Comparison of ENCODE assay signal across 1 cellular context in the genomic region with DNA sequence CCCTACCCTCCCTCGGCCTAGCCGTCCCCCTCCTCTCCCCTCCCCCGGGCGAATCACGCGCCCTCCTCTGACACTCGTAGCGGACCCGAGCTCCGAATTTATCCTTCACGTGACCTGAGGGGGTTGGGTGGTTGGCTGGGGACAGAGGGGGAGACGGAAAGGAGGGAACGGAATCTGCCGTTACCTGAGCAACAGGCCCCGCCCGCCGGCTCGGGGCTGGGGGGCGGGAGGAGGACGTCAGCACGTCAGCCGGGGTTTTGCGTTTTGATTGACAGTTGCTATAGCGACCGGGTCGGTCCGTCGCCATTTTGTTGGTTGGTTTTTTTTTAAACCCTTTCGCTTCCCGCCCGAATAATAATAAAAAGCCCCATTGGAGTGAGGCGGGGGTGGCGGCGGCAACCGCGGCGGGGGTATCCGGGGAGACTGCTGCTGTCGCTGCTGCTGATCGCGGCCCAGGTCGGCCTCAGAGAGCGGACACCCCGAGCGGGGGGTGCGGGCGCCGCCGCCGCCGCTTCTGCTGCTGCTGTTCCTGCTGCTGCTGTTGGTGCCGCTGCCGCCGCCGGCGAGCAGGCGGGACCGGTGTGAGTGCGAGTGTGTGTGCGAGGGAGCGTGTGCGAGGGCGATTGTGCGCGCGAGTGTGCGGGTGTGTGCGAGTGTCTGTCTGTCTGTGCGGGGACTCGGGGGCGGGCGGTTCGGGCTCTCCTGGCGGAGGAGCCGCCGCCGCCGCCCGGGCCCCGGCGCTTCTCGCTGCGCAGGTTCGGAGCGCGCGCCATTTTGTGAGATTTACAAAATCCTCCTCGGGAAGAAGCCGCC.
A peak's percentile ranks its signal among the peaks of the same experiment; 100 is the strongest.
TF ChIP-seq lines count a peak whose summit lies in the region.

Gene DYRK1A, plus strand, starts transcription at position 286 of the 813 bp plus-strand sequence. CDS start 53,602 bp downstream, outside the sequence.

TF ChIP-seq in GM12878, 131 proteins besides CTCF, POLR2A, EP300 and RAD21 (continued from another document):
- TF ChIP-seq REST (IDR thresholded peaks at IDR 0.05; ENCODE audit: low read depth, low read length), result no peak
- no peak for TF ChIP-seq SMC3 (IDR thresholded peaks at IDR 0.05; ENCODE audit: borderline replicate concordance, low read length)
- no peak for TF ChIP-seq HDAC2 (IDR thresholded peaks at IDR 0.05)
- peak; percentile 86 for TF ChIP-seq POLR2AphosphoS5 (IDR thresholded peaks at IDR 0.05; ENCODE audit: low read length)
- peak; percentile 98 for TF ChIP-seq PKNOX1 (IDR thresholded peaks at IDR 0.05)
- TF ChIP-seq CHD4 (IDR thresholded peaks at IDR 0.05), result no peak
- peak; percentile 94 for TF ChIP-seq BHLHE40 (IDR thresholded peaks at IDR 0.05; ENCODE audit: borderline replicate concordance in 1 of 2, low read depth in 2 of 2, low read length in 1 of 2)
- peak in 1 of 2 experiments; percentile 76; a peak in 2 of 3 replicates for TF ChIP-seq EGR1 (IDR thresholded peaks at IDR 0.05; ENCODE audit: borderline replicate concordance in 1 of 2, low read depth in 2 of 2, low read length in 2 of 2)
- peak; percentile 61; the same call in 1 of the 2 replicates for TF ChIP-seq LARP7 (IDR thresholded peaks at IDR 0.05)
- TF ChIP-seq TCF7 (IDR thresholded peaks at IDR 0.05; ENCODE audit: borderline replicate concordance), result no peak
- TF ChIP-seq, protein P1, sequence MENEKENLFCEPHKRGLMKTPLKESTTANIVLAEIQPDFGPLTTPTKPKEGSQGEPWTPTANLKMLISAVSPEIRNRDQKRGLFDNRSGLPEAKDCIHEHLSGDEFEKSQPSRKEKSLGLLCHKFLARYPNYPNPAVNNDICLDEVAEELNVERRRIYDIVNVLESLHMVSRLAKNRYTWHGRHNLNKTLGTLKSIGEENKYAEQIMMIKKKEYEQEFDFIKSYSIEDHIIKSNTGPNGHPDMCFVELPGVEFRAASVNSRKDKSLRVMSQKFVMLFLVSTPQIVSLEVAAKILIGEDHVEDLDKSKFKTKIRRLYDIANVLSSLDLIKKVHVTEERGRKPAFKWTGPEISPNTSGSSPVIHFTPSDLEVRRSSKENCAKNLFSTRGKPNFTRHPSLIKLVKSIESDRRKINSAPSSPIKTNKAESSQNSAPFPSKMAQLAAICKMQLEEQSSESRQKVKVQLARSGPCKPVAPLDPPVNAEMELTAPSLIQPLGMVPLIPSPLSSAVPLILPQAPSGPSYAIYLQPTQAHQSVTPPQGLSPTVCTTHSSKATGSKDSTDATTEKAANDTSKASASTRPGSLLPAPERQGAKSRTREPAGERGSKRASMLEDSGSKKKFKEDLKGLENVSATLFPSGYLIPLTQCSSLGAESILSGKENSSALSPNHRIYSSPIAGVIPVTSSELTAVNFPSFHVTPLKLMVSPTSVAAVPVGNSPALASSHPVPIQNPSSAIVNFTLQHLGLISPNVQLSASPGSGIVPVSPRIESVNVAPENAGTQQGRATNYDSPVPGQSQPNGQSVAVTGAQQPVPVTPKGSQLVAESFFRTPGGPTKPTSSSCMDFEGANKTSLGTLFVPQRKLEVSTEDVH (IDR thresholded peaks at IDR 0.05; ENCODE audit: low read depth, partially characterized antibody), result no peak
- TF ChIP-seq TCF12 (IDR thresholded peaks at IDR 0.05; ENCODE audit: low read depth, low read length), result 0 out of 2 replicates have a peak, but pooled peaks have one; percentile 8
- peak; percentile 70 for TF ChIP-seq MEF2B (IDR thresholded peaks at IDR 0.05; ENCODE audit: partially characterized antibody, poor library complexity, severe bottlenecking)
- TF ChIP-seq RBBP5 (conservative IDR thresholded peaks at IDR 0.05), result 0 out of 2 replicates have a peak, but pooled peaks have one; percentile 45
- TF ChIP-seq BMI1 (IDR thresholded peaks at IDR 0.05; ENCODE audit: borderline replicate concordance), result peak; percentile 99
- peak; percentile 77; the same call in 1 of the 2 replicates for TF ChIP-seq DPF2 (IDR thresholded peaks at IDR 0.05)
- 0 out of 2 replicates have a peak, but pooled peaks have one; percentile 24 for TF ChIP-seq SMARCA5 (IDR thresholded peaks at IDR 0.05)
- 0 out of 2 replicates have a peak, but pooled peaks have one; percentile 67 for TF ChIP-seq MLLT1 (IDR thresholded peaks at IDR 0.05)
- 0 out of 2 replicates have a peak, but pooled peaks have one; percentile 18 for TF ChIP-seq SMAD5 (IDR thresholded peaks at IDR 0.05; ENCODE audit: low read depth)
- no peak for TF ChIP-seq PML (IDR thresholded peaks at IDR 0.05; ENCODE audit: low read length)
- TF ChIP-seq RB1 (IDR thresholded peaks at IDR 0.05; ENCODE audit: borderline replicate concordance), result peak; percentile 51; the same call in 1 of the 2 replicates
- peak; percentile 36 for TF ChIP-seq HCFC1 (IDR thresholded peaks at IDR 0.05; ENCODE audit: low read length)
- TF ChIP-seq USF2 (IDR thresholded peaks at IDR 0.05; ENCODE audit: borderline replicate concordance, low read depth, low read length), result peak; percentile 93
- peak; percentile 17 for TF ChIP-seq SIX5 (IDR thresholded peaks at IDR 0.05; ENCODE audit: low read depth, low read length, severe bottlenecking)
- TF ChIP-seq RUNX3 (IDR thresholded peaks at IDR 0.05; ENCODE audit: low read length), result peak; percentile 54; the same call in 1 of the 2 replicates
- TF ChIP-seq, protein P2, sequence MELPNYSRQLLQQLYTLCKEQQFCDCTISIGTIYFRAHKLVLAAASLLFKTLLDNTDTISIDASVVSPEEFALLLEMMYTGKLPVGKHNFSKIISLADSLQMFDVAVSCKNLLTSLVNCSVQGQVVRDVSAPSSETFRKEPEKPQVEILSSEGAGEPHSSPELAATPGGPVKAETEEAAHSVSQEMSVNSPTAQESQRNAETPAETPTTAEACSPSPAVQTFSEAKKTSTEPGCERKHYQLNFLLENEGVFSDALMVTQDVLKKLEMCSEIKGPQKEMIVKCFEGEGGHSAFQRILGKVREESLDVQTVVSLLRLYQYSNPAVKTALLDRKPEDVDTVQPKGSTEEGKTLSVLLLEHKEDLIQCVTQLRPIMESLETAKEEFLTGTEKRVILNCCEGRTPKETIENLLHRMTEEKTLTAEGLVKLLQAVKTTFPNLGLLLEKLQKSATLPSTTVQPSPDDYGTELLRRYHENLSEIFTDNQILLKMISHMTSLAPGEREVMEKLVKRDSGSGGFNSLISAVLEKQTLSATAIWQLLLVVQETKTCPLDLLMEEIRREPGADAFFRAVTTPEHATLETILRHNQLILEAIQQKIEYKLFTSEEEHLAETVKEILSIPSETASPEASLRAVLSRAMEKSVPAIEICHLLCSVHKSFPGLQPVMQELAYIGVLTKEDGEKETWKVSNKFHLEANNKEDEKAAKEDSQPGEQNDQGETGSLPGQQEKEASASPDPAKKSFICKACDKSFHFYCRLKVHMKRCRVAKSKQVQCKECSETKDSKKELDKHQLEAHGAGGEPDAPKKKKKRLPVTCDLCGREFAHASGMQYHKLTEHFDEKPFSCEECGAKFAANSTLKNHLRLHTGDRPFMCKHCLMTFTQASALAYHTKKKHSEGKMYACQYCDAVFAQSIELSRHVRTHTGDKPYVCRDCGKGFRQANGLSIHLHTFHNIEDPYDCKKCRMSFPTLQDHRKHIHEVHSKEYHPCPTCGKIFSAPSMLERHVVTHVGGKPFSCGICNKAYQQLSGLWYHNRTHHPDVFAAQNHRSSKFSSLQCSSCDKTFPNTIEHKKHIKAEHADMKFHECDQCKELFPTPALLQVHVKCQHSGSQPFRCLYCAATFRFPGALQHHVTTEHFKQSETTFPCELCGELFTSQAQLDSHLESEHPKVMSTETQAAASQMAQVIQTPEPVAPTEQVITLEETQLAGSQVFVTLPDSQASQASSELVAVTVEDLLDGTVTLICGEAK (IDR thresholded peaks at IDR 0.05; ENCODE audit: borderline replicate concordance), result peak; percentile 76; the same call in 1 of the 2 replicates
- peak; percentile 50; the same call in 1 of the 2 replicates for TF ChIP-seq ZNF207 (IDR thresholded peaks at IDR 0.05; ENCODE audit: borderline replicate concordance)
- peak; percentile 93 for TF ChIP-seq PBX3 (IDR thresholded peaks at IDR 0.05; ENCODE audit: insufficient replicate concordance, low read depth, low read length)
- TF ChIP-seq, protein P3, sequence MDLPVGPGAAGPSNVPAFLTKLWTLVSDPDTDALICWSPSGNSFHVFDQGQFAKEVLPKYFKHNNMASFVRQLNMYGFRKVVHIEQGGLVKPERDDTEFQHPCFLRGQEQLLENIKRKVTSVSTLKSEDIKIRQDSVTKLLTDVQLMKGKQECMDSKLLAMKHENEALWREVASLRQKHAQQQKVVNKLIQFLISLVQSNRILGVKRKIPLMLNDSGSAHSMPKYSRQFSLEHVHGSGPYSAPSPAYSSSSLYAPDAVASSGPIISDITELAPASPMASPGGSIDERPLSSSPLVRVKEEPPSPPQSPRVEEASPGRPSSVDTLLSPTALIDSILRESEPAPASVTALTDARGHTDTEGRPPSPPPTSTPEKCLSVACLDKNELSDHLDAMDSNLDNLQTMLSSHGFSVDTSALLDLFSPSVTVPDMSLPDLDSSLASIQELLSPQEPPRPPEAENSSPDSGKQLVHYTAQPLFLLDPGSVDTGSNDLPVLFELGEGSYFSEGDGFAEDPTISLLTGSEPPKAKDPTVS (IDR thresholded peaks at IDR 0.05; ENCODE audit: low read depth, low read length), result no peak
- peak; percentile 51; the same call in 2 of the 3 replicates for TF ChIP-seq POU2F2 (IDR thresholded peaks at IDR 0.05; ENCODE audit: borderline replicate concordance, low read depth, low read length)
- no peak for TF ChIP-seq NFIC (IDR thresholded peaks at IDR 0.05; ENCODE audit: low read depth, low read length)
- TF ChIP-seq RELA (IDR thresholded peaks at IDR 0.05; ENCODE audit: borderline replicate concordance, partially characterized antibody), result peak; percentile 53
- TF ChIP-seq NR2C1 (IDR thresholded peaks at IDR 0.05), result peak; percentile 10; the same call in 1 of the 2 replicates
- TF ChIP-seq CBX3 (IDR thresholded peaks at IDR 0.05; ENCODE audit: borderline replicate concordance, low read depth), result no peak
